In genomic region chr6:139591075-139591474, GRCh38 we compare ENCODE assay signal across 19 cellular contexts.
DNase-seq lines count a peak whose midpoint lies in the region; ATAC-seq, FAIRE-seq and TF ChIP-seq lines count a peak whose summit lies in the region.
"Had no signal": no experiment of that assay in that cellular context is flagged by ENCODE, and none has a peak within 500 bp of the region (broad histone marks: within the 10 kb centered on the region; RNA-seq: fewer than 3 reads in every experiment).

No MANE protein-coding gene starts in this region.

- no peaks in the 10 kb centered on the region for H3K79me2 ChIP-seq in K562 (ENCODE audit: control insufficient read depth, insufficient read depth, low read length)

- no peak for FAIRE-seq in K562 (lab: Jason Lieb, UNC)
- FAIRE-seq: colon, endothelial cell of umbilical vein, urothelium cell line had no signal

- no peaks in the 10 kb centered on the region for H3K9me1 ChIP-seq in K562 (ENCODE audit: control insufficient read depth, insufficient read depth, low read length)

- no peak overlapping the region for H3K4me2 ChIP-seq in K562 (ENCODE audit: insufficient read depth, low read length)

- H2AFZ ChIP-seq in K562 (ENCODE audit: low read depth, low read length): peak overlapping the region; percentile 53

- WGBS in K562 (ENCODE audit: insufficient coverage, low coverage, missing lambda C conversion rate): 55% methylated on average over 2 of the region's 2 CpGs

- H3K27me3 ChIP-seq in cardiac muscle cell: no peaks in the 10 kb centered on the region
- H3K27me3 ChIP-seq in right atrium auricular region: no peaks in the 10 kb centered on the region
- no peaks in the 10 kb centered on the region for H3K27me3 ChIP-seq in K562 (ENCODE audit: control insufficient read depth in 2 of 2, insufficient read depth in 2 of 2, low read length in 2 of 2)
- no peaks in the 10 kb centered on the region for H3K27me3 ChIP-seq in neutrophil
- H3K27me3 ChIP-seq in upper lobe of right lung: no peaks in the 10 kb centered on the region
- H3K27me3 ChIP-seq: foreskin keratinocyte had no signal

- no peak for TF ChIP-seq RAD21 in K562 (CRISPR knock-in tag; conservative IDR thresholded peaks at IDR 0.05 in 1 of 2, IDR thresholded peaks at IDR 0.05 in 1 of 2)

- TF ChIP-seq POLR2A in K562 (conservative IDR thresholded peaks at IDR 0.05): no peak

- H3K27ac ChIP-seq in cardiac muscle cell (peak overlapping the region; percentile 80), right atrium auricular region (peak overlapping the region in 1 of 2 donors; percentile 47), K562 (ENCODE audit: extremely low read depth, low read depth, low read length) (no peak overlapping the region), neutrophil (peak overlapping the region; percentile 36), upper lobe of right lung (peak overlapping the region; percentile 20)
- H3K27ac ChIP-seq: C4-2B, foreskin keratinocyte had no signal

- no peak overlapping the region for H3K4me3 ChIP-seq in cardiac muscle cell
- no peak overlapping the region for H3K4me3 ChIP-seq in right atrium auricular region
- no peak overlapping the region for H3K4me3 ChIP-seq in K562
- no peak overlapping the region for H3K4me3 ChIP-seq in neutrophil (ENCODE audit: low read depth in 1 of 2, low read length in 1 of 2)
- no peak overlapping the region for H3K4me3 ChIP-seq in upper lobe of right lung

- no peak overlapping the region for H3K9ac ChIP-seq in K562 (ENCODE audit: insufficient read depth in 1 of 2, low read depth in 2 of 2, low read length in 2 of 2)

- H3K36me3 ChIP-seq in cardiac muscle cell (no peaks in the 10 kb centered on the region), right atrium auricular region (no peaks in the 10 kb centered on the region), K562 (ENCODE audit: control insufficient read depth, insufficient read depth, low read length) (no peaks in the 10 kb centered on the region), neutrophil (no peaks in the 10 kb centered on the region), upper lobe of right lung (no peaks in the 10 kb centered on the region)

- intact Hi-C loops in K562 (cut with micrococcal nuclease): no loop called here
- intact Hi-C loops in upper lobe of right lung (cut with DNase I): no loop called here

- no peak for TF ChIP-seq EP300 in K562 (IDR thresholded peaks at IDR 0.05; ENCODE audit: low read length)

- ATAC-seq in K562 (peak; percentile 12; the same call in 2 of the 3 replicates), upper lobe of right lung (no peak), HG03097 (IDR thresholded peaks at IDR 0.05; ENCODE audit: low FRiP score, unreplicated experiment) (no peak)
- ATAC-seq: foreskin keratinocyte; stimulated activated memory B cell treated with anti-CD40 and anti-IgM and Interleukin-4, amounts not matched to agents 10 μg/mL and 1 μg/mL and 100 μg/mL, for 72 hours had no signal

- POLR2A ChIA-PET in K562 (lab: Yijun Ruan, JAX): no interaction called here

- DNase-seq in cardiac muscle cell (ENCODE audit: low read depth in 1 of 2, low spot score in 1 of 2) (no peak), right atrium auricular region (ENCODE audit: low spot score) (no peak), K562 (ENCODE audit: extremely low read depth in 1 of 4, low spot score in 3 of 4) (no peak), upper lobe of right lung (no peak), NCI-H774 (lab: John Stamatoyannopoulos, UW) (no peak), NCI-H1417 (lab: John Stamatoyannopoulos, UW) (no peak)
- DNase-seq: activated CD4-positive, alpha-beta T cell treated with anti-CD3 and anti-CD28 coated beads, Interleukin-2, amount 10 ng/mL, durations not matched to agents 7 days and 5 days; activated CD8-positive, alpha-beta memory T cell treated with anti-CD3 and anti-CD28 coated beads, Interleukin-2, amount 50 U/mL, for 48 hours; activated gamma-delta T cell; foreskin keratinocyte; H7; NCI-H187 had no signal

- in situ Hi-C loops in K562 (cut with MboI): no loop called here

- no TSS peak for BruUV-seq in K562 (replicated peaks; lab: Mats Ljungman, UMichigan)

- TF ChIP-seq CTCF in cardiac muscle cell (IDR thresholded peaks at IDR 0.05; ENCODE audit: low read depth, low read length) (no peak), right atrium auricular region (IDR thresholded peaks at IDR 0.05) (no peak), K562 (IDR thresholded peaks at IDR 0.05 in 2 of 3, conservative IDR thresholded peaks at IDR 0.05 in 1 of 3; ENCODE audit: insufficient read depth in 2 of 3, low read depth in 1 of 3, low read length in 3 of 3) (no peak), neutrophil (IDR thresholded peaks at IDR 0.05) (no peak), upper lobe of right lung (IDR thresholded peaks at IDR 0.05) (no peak)

- H3K9me3 ChIP-seq in cardiac muscle cell (ENCODE audit: low read depth) (no peaks in the 10 kb centered on the region), right atrium auricular region (no peaks in the 10 kb centered on the region), K562 (replicated peaks; ENCODE audit: control insufficient read depth, insufficient read depth, low read depth, low read length) (no peaks in the 10 kb centered on the region), neutrophil (no peaks in the 10 kb centered on the region), upper lobe of right lung (no peaks in the 10 kb centered on the region)

- H4K20me1 ChIP-seq in K562 (replicated peaks; ENCODE audit: control insufficient read depth, insufficient read depth, low read length): no peaks in the 10 kb centered on the region

- CTCF ChIA-PET in K562 (lab: Yijun Ruan, JAX; ENCODE audit: low intra/inter-chr PET ratio): no interaction called here

- H3K4me1 ChIP-seq in cardiac muscle cell (ENCODE audit: low read depth) (peaks cover 55% of the 10 kb centered on the region), right atrium auricular region (peaks cover 0 to 34% of the 10 kb centered on the region in 2 donors), K562 (replicated peaks in 1 of 2; ENCODE audit: control insufficient read depth in 2 of 2, insufficient read depth in 2 of 2, low read length in 2 of 2) (peaks cover 0 to 28% of the 10 kb centered on the region in 2 experiments; a peak in 4 of 5 replicates), neutrophil (ENCODE audit: control insufficient read depth in 1 of 2, insufficient read depth in 1 of 2, low read depth in 1 of 2, low read length in 1 of 2) (peaks cover 17 to 37% of the 10 kb centered on the region in 2 experiments), upper lobe of right lung (peaks cover 18% of the 10 kb centered on the region)

TF ChIP-seq in K562, 482 proteins besides CTCF, POLR2A, EP300 and RAD21:
- TF ChIP-seq L3MBTL2 (IDR thresholded peaks at IDR 0.05) (0 out of 2 replicates have a peak, but pooled peaks have one; percentile 14), FOXJ2 (tag; IDR thresholded peaks at IDR 0.05) (0 out of 2 replicates have a peak, but pooled peaks have one; percentile 34), ZNF77 (CRISPR knock-in tag; IDR thresholded peaks at IDR 0.05) (no peak)
TF ChIP-seq in K562: peak in this region for 2.
